In genomic region chr5:83204651-83205050, GRCh38 we compare ENCODE assay signal across 32 cellular contexts.
DNase-seq lines count a peak whose midpoint lies in the region; ATAC-seq and TF ChIP-seq lines count a peak whose summit lies in the region.
"Had no signal": no experiment of that assay in that cellular context is flagged by ENCODE, and none has a peak within 500 bp of the region (broad histone marks: within the 10 kb centered on the region; RNA-seq: fewer than 3 reads in every experiment).

No MANE protein-coding gene starts in this region.

- no peak for TF ChIP-seq EP300 in neural cell (conservative IDR thresholded peaks at IDR 0.05; ENCODE audit: poor library complexity, severe bottlenecking)

- no peaks in the 10 kb centered on the region for H3K9me3 Mint-ChIP-seq in endothelial cell (ENCODE audit: unreplicated experiment)
- H3K9me3 Mint-ChIP-seq: activated naive CD8-positive, alpha-beta T cell treated with anti-CD3 and anti-CD28 coated beads, Interleukin-2, amount 50 U/mL, for 24 hours; central memory CD8-positive, alpha-beta T cell; dendritic cell treated with granulocyte-macrophage colony-stimulating factor and Interleukin-4, amounts not matched to agents 40 ng/mL and 50 ng/mL, for 4 days; endodermal cell; T-helper 2 cell treated with Interferon-gamma antibody and Interleukin-4, amounts not matched to agents 5 μg/mL and 100 μg/mL, for 36 hours had no signal

- H3K4me2 ChIP-seq in neural cell (ENCODE audit: low read length): no peak overlapping the region
- H3K4me2 ChIP-seq: smooth muscle cell had no signal

- H2AFZ ChIP-seq in neural cell (ENCODE audit: low read depth, low read length): no peak overlapping the region

- TF ChIP-seq CTCF in neural cell (IDR thresholded peaks at IDR 0.05; ENCODE audit: poor library complexity, severe bottlenecking): no peak
- TF ChIP-seq CTCF in endothelial cell (IDR thresholded peaks at IDR 0.05; ENCODE audit: unreplicated experiment): no peak

- no peak overlapping the region for H3K4me3 Mint-ChIP-seq in endothelial cell (ENCODE audit: unreplicated experiment)
- H3K4me3 Mint-ChIP-seq: activated naive CD8-positive, alpha-beta T cell treated with anti-CD3 and anti-CD28 coated beads, Interleukin-2, amount 50 U/mL, for 24 hours; central memory CD8-positive, alpha-beta T cell; dendritic cell treated with granulocyte-macrophage colony-stimulating factor and Interleukin-4, amounts not matched to agents 40 ng/mL and 50 ng/mL, for 4 days; endodermal cell; T-helper 2 cell treated with Interferon-gamma antibody and Interleukin-4, amounts not matched to agents 5 μg/mL and 100 μg/mL, for 36 hours had no signal

- no peak overlapping the region for H3K9ac ChIP-seq in neural cell (ENCODE audit: low read length)

- H3K9me2 ChIP-seq in neural cell (ENCODE audit: insufficient read depth, low read length): no peaks in the 10 kb centered on the region

- TF ChIP-seq RAD21 in neural cell (conservative IDR thresholded peaks at IDR 0.05): no peak

- no peak for DNase-seq in activated CD4-positive, alpha-beta T cell treated with anti-CD3 and anti-CD28 coated beads, Interleukin-2, amount 50 U/mL, for 48 hours
- DNase-seq in HUDEP-2 (lab: John Stamatoyannopoulos, UW; ENCODE audit: unreplicated experiment in 76 of 76): no peak
- no peak for DNase-seq in endothelial cell (ENCODE audit: low spot score)
- DNase-seq in NCI-H2171 treated with DMSO at 0.1 percent for 48 hours (lab: John Stamatoyannopoulos, UW): no peak
- DNase-seq: activated CD4-positive, alpha-beta T cell treated with anti-CD3 and anti-CD28 coated beads for 4 hours; activated gamma-delta T cell; activated naive CD8-positive, alpha-beta T cell treated with anti-CD3 and anti-CD28 coated beads, Interleukin-2, amount 50 U/mL, for 24 hours; activated T-cell treated with anti-CD3 and anti-CD28 coated beads, Interleukin-2, amount 50 U/mL, for 1 hour; Calu3; DND-41; endodermal cell; foreskin keratinocyte; heart left ventricle; NCI-H1436; NCI-H446; OCI-M1; stimulated activated CD4-positive, alpha-beta T cell treated with anti-CD3 and anti-CD28 coated beads, Interleukin-1b, Interleukin-23, amount 100 ng/mL, for 48 hours; stomach; thyroid gland had no signal

- no peak overlapping the region for H3K27ac Mint-ChIP-seq in endothelial cell (ENCODE audit: unreplicated experiment)
- H3K27ac Mint-ChIP-seq: activated naive CD8-positive, alpha-beta T cell treated with anti-CD3 and anti-CD28 coated beads, Interleukin-2, amount 50 U/mL, for 24 hours; dendritic cell treated with granulocyte-macrophage colony-stimulating factor and Interleukin-4, amounts not matched to agents 40 ng/mL and 50 ng/mL, for 4 days; endodermal cell; T-helper 2 cell treated with Interferon-gamma antibody and Interleukin-4, amounts not matched to agents 5 μg/mL and 100 μg/mL, for 36 hours had no signal

- no peaks in the 10 kb centered on the region for H3K79me2 ChIP-seq in neural cell (replicated peaks; ENCODE audit: insufficient read depth, low read length)

- ATAC-seq in GM18873 (IDR thresholded peaks at IDR 0.05; ENCODE audit: low FRiP score, unreplicated experiment) (peak; percentile 59), GM21717 (IDR thresholded peaks at IDR 0.05; ENCODE audit: unreplicated experiment) (peak; percentile 78), HG03095 (IDR thresholded peaks at IDR 0.05; ENCODE audit: unreplicated experiment) (peak; percentile 84)
- ATAC-seq: activated naive CD8-positive, alpha-beta T cell treated with anti-CD3 and anti-CD28 coated beads, Interleukin-2, amount 50 U/mL, for 24 hours; foreskin keratinocyte; heart left ventricle had no signal

- H3K4me1 Mint-ChIP-seq in endothelial cell (ENCODE audit: unreplicated experiment): no peaks in the 10 kb centered on the region
- H3K4me1 Mint-ChIP-seq: activated naive CD8-positive, alpha-beta T cell treated with anti-CD3 and anti-CD28 coated beads, Interleukin-2, amount 50 U/mL, for 24 hours; central memory CD8-positive, alpha-beta T cell; endodermal cell had no signal

- H3F3A ChIP-seq in neural cell (ENCODE audit: insufficient read depth, low read length, poor library complexity, severe bottlenecking): peaks cover 7% of the 10 kb centered on the region

- peaks cover 2% of the 10 kb centered on the region for H3K27me3 Mint-ChIP-seq in endothelial cell (ENCODE audit: unreplicated experiment)
- H3K27me3 Mint-ChIP-seq: activated naive CD8-positive, alpha-beta T cell treated with anti-CD3 and anti-CD28 coated beads, Interleukin-2, amount 50 U/mL, for 24 hours; central memory CD8-positive, alpha-beta T cell; dendritic cell treated with granulocyte-macrophage colony-stimulating factor and Interleukin-4, amounts not matched to agents 40 ng/mL and 50 ng/mL, for 4 days had no signal

- H3K36me3 Mint-ChIP-seq in endothelial cell (ENCODE audit: low read depth, unreplicated experiment): no peaks in the 10 kb centered on the region

- no peaks in the 10 kb centered on the region for H4K20me1 ChIP-seq in neural cell (ENCODE audit: insufficient read depth)

- peak overlapping the region; percentile 33 for H3K27ac ChIP-seq in neural cell (ENCODE audit: low read length)
- H3K27ac ChIP-seq: C4-2B, esophagus muscularis mucosa, foreskin keratinocyte, heart left ventricle, right atrium auricular region, stomach, thyroid gland, VCaP had no signal

- H3K9me3 ChIP-seq in neural cell (ENCODE audit: low read length): no peaks in the 10 kb centered on the region
- H3K9me3 ChIP-seq: esophagus muscularis mucosa, heart left ventricle, right atrium auricular region, stomach, thyroid gland had no signal

- no peaks in the 10 kb centered on the region for H3K27me3 ChIP-seq in neural cell (ENCODE audit: insufficient read depth, low read depth, low read length)
- H3K27me3 ChIP-seq: esophagus muscularis mucosa, foreskin keratinocyte, heart left ventricle, right atrium auricular region, stomach, thyroid gland had no signal

- H3K36me3 ChIP-seq in neural cell (ENCODE audit: insufficient read depth, low read length): no peaks in the 10 kb centered on the region
- H3K36me3 ChIP-seq: right atrium auricular region, thyroid gland had no signal

- no peak overlapping the region for H3K4me3 ChIP-seq in neural cell (ENCODE audit: low read length)
- H3K4me3 ChIP-seq: esophagus muscularis mucosa, heart left ventricle, lung, right atrium auricular region, smooth muscle cell, stomach, thyroid gland had no signal

TF ChIP-seq in neural cell, 6 proteins besides CTCF, POLR2A, EP300 and RAD21:
- TF ChIP-seq SMC3 (conservative IDR thresholded peaks at IDR 0.05; ENCODE audit: poor library complexity) (no peak), POLR2AphosphoS5 (IDR thresholded peaks at IDR 0.05) (no peak), MXI1 (conservative IDR thresholded peaks at IDR 0.05; ENCODE audit: poor library complexity, severe bottlenecking) (no peak), EZH2 (IDR thresholded peaks at IDR 0.05; ENCODE audit: borderline replicate concordance, insufficient read depth, low read length, poor library complexity, severe bottlenecking) (no peak), TAF1 (IDR thresholded peaks at IDR 0.05; ENCODE audit: low read depth) (no peak), REST (IDR thresholded peaks at IDR 0.05; ENCODE audit: borderline replicate concordance) (no peak)
